Comparison of ENCODE assay signal across 11 cellular contexts in the genomic region with DNA sequence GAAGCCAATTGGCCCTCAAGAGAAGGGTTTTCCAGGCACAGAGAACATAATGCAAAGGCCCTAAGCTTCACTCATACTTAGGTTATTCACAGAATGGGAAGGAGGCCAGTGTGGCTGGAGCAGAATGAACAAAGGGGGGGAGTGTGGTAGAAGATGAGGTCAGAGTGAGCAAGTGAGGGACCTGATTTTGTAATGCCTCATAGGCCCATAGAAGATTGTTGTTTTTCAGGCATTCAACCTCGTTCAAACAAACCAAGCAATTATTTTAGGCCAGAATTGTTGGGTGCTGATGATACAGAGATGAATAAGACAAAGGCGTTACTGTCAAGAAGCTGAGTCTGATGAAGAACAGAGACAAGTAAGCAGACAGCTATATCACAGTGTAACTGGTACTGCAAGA. TPM values are rescaled to one million over a fixed set of nuclear protein-coding genes. Genes with fewer than 3 reads are reported as not detected.
DNase-seq lines count a peak whose midpoint lies in the region; ATAC-seq, FAIRE-seq and TF ChIP-seq lines count a peak whose summit lies in the region.
"Had no signal": no experiment of that assay in that cellular context is flagged by ENCODE, and none has a peak within 500 bp of the region (broad histone marks: within the 10 kb centered on the region; RNA-seq: fewer than 3 reads in every experiment).

No MANE protein-coding gene starts in this region.

- no peak overlapping the region for H3K27ac Mint-ChIP-seq in activated CD8-positive, alpha-beta T cell treated with anti-CD3 and anti-CD28 coated beads, Interleukin-2, amount 10 ng/mL, durations not matched to agents 7 days and 5 days

- no peaks in the 10 kb centered on the region for H3K9me3 Mint-ChIP-seq in activated CD8-positive, alpha-beta T cell treated with anti-CD3 and anti-CD28 coated beads, Interleukin-2, amount 10 ng/mL, durations not matched to agents 7 days and 5 days (ENCODE audit: insufficient read depth)
- H3K9me3 Mint-ChIP-seq: central memory CD8-positive, alpha-beta T cell had no signal

- H3K4me1 ChIP-seq in RWPE2 (ENCODE audit: insufficient read depth, poor library complexity, severe bottlenecking) (peaks cover 8% of the 10 kb centered on the region), kidney (ENCODE audit: control insufficient read depth in 1 of 2, insufficient read depth in 1 of 2, low read depth in 1 of 2, low read length in 2 of 2) (no peaks in the 10 kb centered on the region)

- H3K9me3 ChIP-seq in RWPE2 (ENCODE audit: severe bottlenecking) (no peaks in the 10 kb centered on the region), kidney (ENCODE audit: control insufficient read depth in 1 of 2, low read length in 2 of 2) (no peaks in the 10 kb centered on the region)

- CTCF ChIA-PET in activated CD8-positive, alpha-beta T cell treated with anti-CD3 and anti-CD28 coated beads, Interleukin-2, amount 10 ng/mL, durations not matched to agents 7 days and 5 days (lab: Charles Lee): interaction anchor here (0.6 kb wide), 1 partner anchor 9 kb away, joined by 3 read pairs; no protein-coding TSS in a partner anchor

- POLR2A ChIA-PET in activated CD8-positive, alpha-beta T cell treated with anti-CD3 and anti-CD28 coated beads, Interleukin-2, amount 10 ng/mL, durations not matched to agents 7 days and 5 days (lab: Charles Lee): no interaction called here

- no peak for FAIRE-seq in kidney (lab: Jason Lieb, UNC)

- no peak overlapping the region for H3K9ac ChIP-seq in kidney (ENCODE audit: low read length in 2 of 2)

- H3K4me3 ChIP-seq in AG10803 (ENCODE audit: low read length) (no peak overlapping the region), RWPE2 (ENCODE audit: severe bottlenecking) (no peak overlapping the region), fibroblast of mammary gland (ENCODE audit: control insufficient read depth, low read depth, low read length) (no peak overlapping the region), kidney (ENCODE audit: low read length in 2 of 2) (no peak overlapping the region)

- H3K27ac ChIP-seq in RWPE2 (ENCODE audit: poor library complexity, severe bottlenecking): peak overlapping the region; percentile 7
- H3K27ac ChIP-seq in kidney (ENCODE audit: low read depth in 2 of 2, low read length in 2 of 2): no peak overlapping the region
- H3K27ac ChIP-seq: C4-2B had no signal

- no peaks in the 10 kb centered on the region for H3K27me3 ChIP-seq in RWPE2 (ENCODE audit: insufficient read depth, poor library complexity, severe bottlenecking)

- no peaks in the 10 kb centered on the region for H3K36me3 ChIP-seq in RWPE2 (ENCODE audit: low read depth)
- no peaks in the 10 kb centered on the region for H3K36me3 ChIP-seq in kidney (ENCODE audit: control insufficient read depth in 1 of 2, insufficient read depth in 2 of 2, low read length in 2 of 2)

- peak; percentile 86 for DNase-seq in AG10803 (ENCODE audit: low read depth)
- no peak for DNase-seq in RWPE2 (ENCODE audit: low spot score)
- DNase-seq in fibroblast of mammary gland (ENCODE audit: low read depth): peak; percentile 98
- DNase-seq in occipital lobe (lab: John Stamatoyannopoulos, UW): peak; percentile 31
- DNase-seq in activated CD8-positive, alpha-beta T cell treated with anti-CD3 and anti-CD28 coated beads, Interleukin-2, amount 10 ng/mL, durations not matched to agents 7 days and 5 days: no peak
- no peak for DNase-seq in DMS153 treated with DMSO at 0.1 percent for 48 hours (lab: John Stamatoyannopoulos, UW; ENCODE audit: unreplicated experiment)
- no peak for DNase-seq in kidney
- DNase-seq: NCI-H1092 treated with DMSO at 0.1 percent for 48 hours had no signal

- no peak overlapping the region for H3K4me3 Mint-ChIP-seq in activated CD8-positive, alpha-beta T cell treated with anti-CD3 and anti-CD28 coated beads, Interleukin-2, amount 10 ng/mL, durations not matched to agents 7 days and 5 days
- H3K4me3 Mint-ChIP-seq: central memory CD8-positive, alpha-beta T cell had no signal

- ATAC-seq in RWPE2 (ENCODE audit: low read depth) (peak; percentile 55), HG03442 (IDR thresholded peaks at IDR 0.05; ENCODE audit: unreplicated experiment) (no peak)
- ATAC-seq in activated CD8-positive, alpha-beta T cell treated with anti-CD3 and anti-CD28 coated beads, Interleukin-2, amount 10 ng/mL, durations not matched to agents 7 days and 5 days: no peak

- no peaks in the 10 kb centered on the region for H3K36me3 Mint-ChIP-seq in activated CD8-positive, alpha-beta T cell treated with anti-CD3 and anti-CD28 coated beads, Interleukin-2, amount 10 ng/mL, durations not matched to agents 7 days and 5 days (ENCODE audit: low read depth)

- intact Hi-C loops in kidney (cut with DNase I): no loop called here

- peaks cover 10% of the 10 kb centered on the region for H3K4me1 Mint-ChIP-seq in activated CD8-positive, alpha-beta T cell treated with anti-CD3 and anti-CD28 coated beads, Interleukin-2, amount 10 ng/mL, durations not matched to agents 7 days and 5 days (ENCODE audit: low read depth)
- H3K4me1 Mint-ChIP-seq: central memory CD8-positive, alpha-beta T cell had no signal

- H3K27me3 Mint-ChIP-seq in activated CD8-positive, alpha-beta T cell treated with anti-CD3 and anti-CD28 coated beads, Interleukin-2, amount 10 ng/mL, durations not matched to agents 7 days and 5 days (ENCODE audit: low read depth): no peaks in the 10 kb centered on the region
- H3K27me3 Mint-ChIP-seq: central memory CD8-positive, alpha-beta T cell had no signal

- no peak for TF ChIP-seq CTCF in AG10803 (conservative IDR thresholded peaks at IDR 0.05; ENCODE audit: low read length)
- no peak for TF ChIP-seq CTCF in RWPE2 (IDR thresholded peaks at IDR 0.05; ENCODE audit: poor library complexity, severe bottlenecking)
- no peak for TF ChIP-seq CTCF in fibroblast of mammary gland (conservative IDR thresholded peaks at IDR 0.05; ENCODE audit: control insufficient read depth, insufficient read depth, low read depth, low read length)
- TF ChIP-seq CTCF in kidney (IDR thresholded peaks at IDR 0.05; ENCODE audit: borderline replicate concordance, extremely low read depth, insufficient read depth): no peak

RNA-seq across cellular contexts. Expression of gene RAP1A, which starts 54.5 kb away (rescaled TPM):
- 31.0 TPM for total RNA-seq in occipital lobe
- total RNA-seq in activated CD8-positive, alpha-beta T cell treated with anti-CD3 and anti-CD28 coated beads, Interleukin-2, amount 10 ng/mL, durations not matched to agents 7 days and 5 days: 100 to 1,000 TPM; 132 to 133 TPM
- 91.3 TPM for total RNA-seq in kidney
- polyA plus RNA-seq in kidney (ENCODE audit: insufficient read depth, low read depth, low replicate concordance): 55.8 TPM

Comparison
In these comparisons a context has a peak if more than half of its experiments do, and no peak if none do; other contexts are left out.
1. DNase-seq: peak in AG10803 (single experiment), fibroblast of mammary gland (single experiment) and occipital lobe (single experiment); none in RWPE2 (single experiment), activated CD8-positive, alpha-beta T cell treated with anti-CD3 and anti-CD28 coated beads, Interleukin-2, amount 10 ng/mL, durations not matched to agents 7 days and 5 days (single experiment), DMS153 treated with DMSO at 0.1 percent for 48 hours (single experiment) and kidney (single experiment).